In the genomic region with DNA sequence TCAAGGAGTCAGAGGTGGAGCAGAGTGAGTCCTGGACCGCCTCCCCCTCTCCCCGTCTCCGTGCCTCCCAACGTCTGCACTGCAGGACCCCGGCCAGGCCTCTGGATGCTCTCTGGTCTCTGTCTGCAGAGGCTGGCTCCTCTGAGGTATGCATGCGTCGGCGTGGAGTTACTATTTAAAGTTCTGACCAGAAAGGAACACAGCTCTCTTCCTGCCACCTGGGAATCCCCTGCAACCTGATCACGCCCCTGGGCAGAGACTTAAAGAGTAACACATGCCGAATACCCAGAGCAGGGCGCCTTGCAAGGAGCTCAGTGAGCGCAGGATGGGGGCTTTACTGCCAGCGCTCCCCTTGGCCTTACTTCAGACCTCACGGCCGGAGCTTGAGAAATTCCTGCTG, we compare ENCODE assay signal across 8 cellular contexts. TPM values are rescaled to one million over a fixed set of nuclear protein-coding genes. Genes with fewer than 3 reads are reported as not detected.
A peak's percentile ranks its signal among the peaks of the same experiment; 100 is the strongest.
DNase-seq lines count a peak whose midpoint lies in the region; ATAC-seq lines count a peak whose summit lies in the region.

No MANE protein-coding gene starts in this region.

- H3K4me1 ChIP-seq in CD4-positive, CD25-positive, alpha-beta regulatory T cell (ENCODE audit: control insufficient read depth, insufficient read depth, low read length, poor library complexity, severe bottlenecking): peaks cover 92% of the 10 kb centered on the region
- peaks cover 12% of the 10 kb centered on the region for H3K4me1 ChIP-seq in HUES48 (ENCODE audit: control insufficient read depth, insufficient read depth, low read length)

- intact Hi-C loops in activated naive CD4-positive, alpha-beta T cell treated with anti-CD3 and anti-CD28 coated beads for 36 hours (cut with micrococcal nuclease): loop anchor here (1.0 kb wide), 3 partner anchors 9 to 15 kb away; no protein-coding TSS in a partner anchor

- CTCF ChIA-PET in activated naive CD4-positive, alpha-beta T cell treated with anti-CD3 and anti-CD28 coated beads for 36 hours (lab: Charles Lee): interaction anchor here (0.7 to 14.6 kb wide), 15 partner anchors 9 to 359 kb away, joined by 3 to 192 read pairs (median 4); a partner anchor contains a TSS

- H3K27me3 ChIP-seq in CD4-positive, CD25-positive, alpha-beta regulatory T cell (ENCODE audit: control insufficient read depth, insufficient read depth, low read length): no peaks in the 10 kb centered on the region
- no peaks in the 10 kb centered on the region for H3K27me3 ChIP-seq in HUES48 (ENCODE audit: control insufficient read depth, insufficient read depth, low read length)

- peak overlapping the region; percentile 90 to 94 (median 92) for H3K27ac Mint-ChIP-seq in CD4-positive, CD25-positive, alpha-beta regulatory T cell
- H3K27ac Mint-ChIP-seq in activated naive CD4-positive, alpha-beta T cell treated with anti-CD3 and anti-CD28 coated beads for 36 hours: peak overlapping the region; percentile 82
- peak overlapping the region; percentile 84 for H3K27ac Mint-ChIP-seq in memory B cell

- peaks cover 78% of the 10 kb centered on the region for H3K36me3 ChIP-seq in CD4-positive, CD25-positive, alpha-beta regulatory T cell (ENCODE audit: control insufficient read depth, insufficient read depth, low read length)
- H3K36me3 ChIP-seq in HUES48 (ENCODE audit: control insufficient read depth, insufficient read depth, low read length): peaks cover 34% of the 10 kb centered on the region

- DNase-seq in CD4-positive, CD25-positive, alpha-beta regulatory T cell: peak in 2 of 3 donors; percentile 32 to 74
- peak; percentile 88 for DNase-seq in activated naive CD4-positive, alpha-beta T cell treated with anti-CD3 and anti-CD28 coated beads for 36 hours
- DNase-seq in memory B cell (ENCODE audit: low spot score in 2 of 2): peak; percentile 49 to 58
- no peak for DNase-seq in SW480 (ENCODE audit: low spot score)
- DNase-seq in NCI-H2227 treated with DMSO at 0.1 percent for 48 hours (lab: John Stamatoyannopoulos, UW): no peak
- no peak for DNase-seq in NCI-H82 treated with DMSO at 0.1 percent for 48 hours (lab: John Stamatoyannopoulos, UW; ENCODE audit: unreplicated experiment)

- H3K9me3 Mint-ChIP-seq in CD4-positive, CD25-positive, alpha-beta regulatory T cell: no peaks in the 10 kb centered on the region
- H3K9me3 Mint-ChIP-seq in activated naive CD4-positive, alpha-beta T cell treated with anti-CD3 and anti-CD28 coated beads for 36 hours: no peaks in the 10 kb centered on the region
- H3K9me3 Mint-ChIP-seq in memory B cell: no peaks in the 10 kb centered on the region

- no peaks in the 10 kb centered on the region for H3K9me3 ChIP-seq in CD4-positive, CD25-positive, alpha-beta regulatory T cell (ENCODE audit: control insufficient read depth in 2 of 2, low read length in 2 of 2)
- no peaks in the 10 kb centered on the region for H3K9me3 ChIP-seq in HUES48 (ENCODE audit: control insufficient read depth, insufficient read depth, low read length)

- H3K27me3 Mint-ChIP-seq in CD4-positive, CD25-positive, alpha-beta regulatory T cell: no peaks in the 10 kb centered on the region
- no peaks in the 10 kb centered on the region for H3K27me3 Mint-ChIP-seq in activated naive CD4-positive, alpha-beta T cell treated with anti-CD3 and anti-CD28 coated beads for 36 hours (ENCODE audit: low read depth)
- H3K27me3 Mint-ChIP-seq in memory B cell: no peaks in the 10 kb centered on the region

- ATAC-seq in CD4-positive, CD25-positive, alpha-beta regulatory T cell (ENCODE audit: low read depth in 2 of 2): peak; percentile 74 to 84
- ATAC-seq in GM21390 (IDR thresholded peaks at IDR 0.05; ENCODE audit: unreplicated experiment) (peak; percentile 89), memory B cell (ENCODE audit: low read depth) (peak; percentile 98)

- H3K9ac ChIP-seq in HUES48 (ENCODE audit: low read depth, low read length): no peak overlapping the region

- peak overlapping the region; percentile 65 for H3K27ac ChIP-seq in CD4-positive, CD25-positive, alpha-beta regulatory T cell (ENCODE audit: insufficient read depth, low read length, poor library complexity, severe bottlenecking)
- peak overlapping the region; percentile 48 for H3K27ac ChIP-seq in HUES48 (ENCODE audit: low read depth, low read length)

- H3K4me1 Mint-ChIP-seq in CD4-positive, CD25-positive, alpha-beta regulatory T cell: peaks cover 10 to 89% (median 76%) of the 10 kb centered on the region in 4 donors
- H3K4me1 Mint-ChIP-seq in activated naive CD4-positive, alpha-beta T cell treated with anti-CD3 and anti-CD28 coated beads for 36 hours (ENCODE audit: low read depth): peaks cover 86% of the 10 kb centered on the region
- peaks cover 77% of the 10 kb centered on the region for H3K4me1 Mint-ChIP-seq in memory B cell

- peak overlapping the region; percentile 70 for H3K4me3 ChIP-seq in CD4-positive, CD25-positive, alpha-beta regulatory T cell (ENCODE audit: low read depth, low read length)
- no peak overlapping the region for H3K4me3 ChIP-seq in HUES48 (ENCODE audit: low read depth, low read length)

- peak overlapping the region; percentile 76 to 92 (median 83) for H3K4me3 Mint-ChIP-seq in CD4-positive, CD25-positive, alpha-beta regulatory T cell
- H3K4me3 Mint-ChIP-seq in activated naive CD4-positive, alpha-beta T cell treated with anti-CD3 and anti-CD28 coated beads for 36 hours: peak overlapping the region; percentile 67
- peak overlapping the region; percentile 83 for H3K4me3 Mint-ChIP-seq in memory B cell

- H3K36me3 Mint-ChIP-seq in CD4-positive, CD25-positive, alpha-beta regulatory T cell: peaks cover 51% of the 10 kb centered on the region
- H3K36me3 Mint-ChIP-seq in activated naive CD4-positive, alpha-beta T cell treated with anti-CD3 and anti-CD28 coated beads for 36 hours (ENCODE audit: low read depth): peaks cover 57% of the 10 kb centered on the region
- H3K36me3 Mint-ChIP-seq in memory B cell: peaks cover 41% of the 10 kb centered on the region

RNA-seq across cellular contexts. Expression of a gene that starts 16.0 kb away (rescaled TPM):
- 364 TPM for total RNA-seq in CD4-positive, CD25-positive, alpha-beta regulatory T cell
- 100 to 1,000 TPM; 171 to 329 (median 244) TPM for polyA plus RNA-seq in CD4-positive, CD25-positive, alpha-beta regulatory T cell
- total RNA-seq in activated naive CD4-positive, alpha-beta T cell treated with anti-CD3 and anti-CD28 coated beads for 36 hours: 100 to 1,000 TPM; 272 to 284 TPM

Comparison
In these comparisons a context has a peak if more than half of its experiments do, and no peak if none do; other contexts are left out.
1. DNase-seq: peak in CD4-positive, CD25-positive, alpha-beta regulatory T cell (2 of 3), activated naive CD4-positive, alpha-beta T cell treated with anti-CD3 and anti-CD28 coated beads for 36 hours (single experiment) and memory B cell (2 of 2); none in SW480 (single experiment), NCI-H2227 treated with DMSO at 0.1 percent for 48 hours (single experiment) and NCI-H82 treated with DMSO at 0.1 percent for 48 hours (single experiment).
2. Peak in every context shown above with its lines, with median percentiles within 50 percentile points of each other: ATAC-seq, H3K27ac Mint-ChIP-seq and H3K4me3 Mint-ChIP-seq.